In the genomic region with DNA sequence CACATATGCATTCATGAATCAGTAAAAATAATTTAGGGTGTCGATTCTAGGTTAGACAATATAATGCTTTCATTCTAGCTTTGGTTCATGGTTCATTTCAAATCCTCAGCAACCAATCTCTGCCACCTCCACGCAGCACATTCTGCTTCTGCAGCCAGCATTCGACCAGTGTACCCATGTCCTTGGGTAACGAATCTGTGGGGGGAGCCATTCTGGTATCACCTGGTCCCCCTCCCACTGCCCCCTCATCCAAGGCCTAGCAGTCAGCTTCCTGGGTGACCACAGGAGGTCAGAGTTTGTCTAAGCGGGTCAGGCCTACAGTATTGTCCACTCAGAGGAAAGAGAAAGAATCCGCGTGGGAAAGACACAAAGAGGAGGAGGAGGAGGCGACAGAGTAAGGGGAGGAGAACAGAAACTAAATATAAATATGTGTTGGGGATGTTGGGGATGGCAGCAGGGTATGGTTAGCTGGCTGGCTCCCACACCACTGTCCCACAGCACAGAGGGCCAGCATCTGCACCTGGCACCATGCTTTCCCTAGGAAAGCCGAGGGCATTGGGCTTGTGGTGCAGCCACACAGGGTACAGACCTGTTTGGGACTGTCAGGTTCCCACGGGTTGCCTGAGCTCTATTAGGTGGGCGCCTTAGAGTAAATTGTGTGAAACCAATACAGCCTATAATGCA, we compare ENCODE assay signal across 23 cellular contexts. TPM values are rescaled to one million over a fixed set of nuclear protein-coding genes. Genes with fewer than 3 reads are reported as not detected.
DNase-seq lines count a peak whose midpoint lies in the region; ATAC-seq and TF ChIP-seq lines count a peak whose summit lies in the region.
"Had no signal": no experiment of that assay in that cellular context is flagged by ENCODE, and none has a peak within 500 bp of the region (broad histone marks: within the 10 kb centered on the region; RNA-seq: fewer than 3 reads in every experiment).

No MANE protein-coding gene starts in this region.

- ATAC-seq in Right ventricle myocardium inferior (no peak), natural killer cell (no peak), HG03159 (IDR thresholded peaks at IDR 0.05; ENCODE audit: unreplicated experiment) (no peak), HG03175 (IDR thresholded peaks at IDR 0.05; ENCODE audit: unreplicated experiment) (no peak)
- no peak for ATAC-seq in effector memory CD8-positive, alpha-beta T cell (replicated peaks)
- ATAC-seq: activated CD8-positive, alpha-beta T cell treated with anti-CD3 and anti-CD28 coated beads, Interleukin-2, amount 10 ng/mL, durations not matched to agents 7 days and 5 days; stimulated activated naive B cell treated with anti-CD40 and anti-IgM and Interleukin-4, amounts not matched to agents 10 μg/mL and 1 μg/mL and 100 μg/mL, for 72 hours had no signal

- intact Hi-C loops in left ventricle myocardium inferior (cut with micrococcal nuclease) (no loop called here), Right ventricle myocardium inferior (cut with DNase I) (no loop called here), natural killer cell (cut with micrococcal nuclease) (no loop called here)

- H3K9me3 ChIP-seq in left ventricle myocardium inferior (replicated peaks) = no peaks in the 10 kb centered on the region
- H3K9me3 ChIP-seq: esophagus muscularis mucosa, neutrophil, thyroid gland had no signal

- peaks cover 41% of the 10 kb centered on the region for H3K27me3 ChIP-seq in left ventricle myocardium inferior (ENCODE audit: low read depth)
- H3K27me3 ChIP-seq: thyroid gland had no signal

- no peaks in the 10 kb centered on the region for H3K36me3 Mint-ChIP-seq in effector memory CD8-positive, alpha-beta T cell (ENCODE audit: insufficient read depth)
- H3K36me3 Mint-ChIP-seq in natural killer cell = no peaks in the 10 kb centered on the region
- H3K36me3 Mint-ChIP-seq: stimulated activated naive B cell treated with anti-CD40 and anti-IgM and Interleukin-4, amounts not matched to agents 10 μg/mL and 1 μg/mL and 100 μg/mL, for 72 hours had no signal

- H3K9me3 Mint-ChIP-seq in effector memory CD8-positive, alpha-beta T cell = no peaks in the 10 kb centered on the region
- H3K9me3 Mint-ChIP-seq in natural killer cell = no peaks in the 10 kb centered on the region
- H3K9me3 Mint-ChIP-seq: stimulated activated naive B cell treated with anti-CD40 and anti-IgM and Interleukin-4, amounts not matched to agents 10 μg/mL and 1 μg/mL and 100 μg/mL, for 72 hours had no signal

- DNase-seq in left ventricle myocardium inferior (peak; percentile 9), Right ventricle myocardium inferior (ENCODE audit: missing footprints) (no peak), natural killer cell (no peak), hypothalamus (lab: John Stamatoyannopoulos, UW) (no peak), COLO829 (ENCODE audit: low spot score) (no peak)
- DNase-seq in effector memory CD8-positive, alpha-beta T cell = no peak
- DNase-seq: activated CD4-positive, CD25-positive, alpha-beta regulatory T cell; activated CD8-positive, alpha-beta T cell treated with anti-CD3 and anti-CD28 coated beads, Interleukin-2, amount 10 ng/mL, durations not matched to agents 7 days and 5 days; IMR-90; NCI-H1694; NCI-H226; NK-92 treated with Interleukin-12 subunit alpha and Interleukin-12 subunit beta, amount 100 ng/mL, for 24 hours; stimulated activated CD4-positive, alpha-beta T cell treated with anti-CD3 and anti-CD28 coated beads, Interleukin-15, amount 100 ng/mL, for 24 hours; stimulated activated naive B cell treated with anti-CD40 and anti-IgM and Interleukin-4, amounts not matched to agents 10 μg/mL and 1 μg/mL and 100 μg/mL, for 72 hours had no signal

- peak overlapping the region; percentile 56 to 58 for H3K4me3 Mint-ChIP-seq in effector memory CD8-positive, alpha-beta T cell
- H3K4me3 Mint-ChIP-seq in natural killer cell = peak overlapping the region; percentile 68
- H3K4me3 Mint-ChIP-seq: activated CD8-positive, alpha-beta T cell treated with anti-CD3 and anti-CD28 coated beads, Interleukin-2, amount 10 ng/mL, durations not matched to agents 7 days and 5 days had no signal

- peak overlapping the region in 1 of 2 donors; percentile 49 for H3K27ac Mint-ChIP-seq in effector memory CD8-positive, alpha-beta T cell
- H3K27ac Mint-ChIP-seq in natural killer cell = no peak overlapping the region
- H3K27ac Mint-ChIP-seq: activated CD8-positive, alpha-beta T cell treated with anti-CD3 and anti-CD28 coated beads, Interleukin-2, amount 10 ng/mL, durations not matched to agents 7 days and 5 days; stimulated activated naive B cell treated with anti-CD40 and anti-IgM and Interleukin-4, amounts not matched to agents 10 μg/mL and 1 μg/mL and 100 μg/mL, for 72 hours had no signal

- peaks cover 8 to 30% of the 10 kb centered on the region in 2 donors for H3K27me3 Mint-ChIP-seq in effector memory CD8-positive, alpha-beta T cell
- peaks cover 10 to 23% of the 10 kb centered on the region in 2 donors for H3K27me3 Mint-ChIP-seq in natural killer cell (ENCODE audit: low read depth in 2 of 2)

- peak overlapping the region; percentile 72 for H3K27ac ChIP-seq in left ventricle myocardium inferior (replicated peaks)
- H3K27ac ChIP-seq: esophagus muscularis mucosa, neutrophil had no signal

- H3K4me3 ChIP-seq in left ventricle myocardium inferior = no peak overlapping the region
- H3K4me3 ChIP-seq: esophagus muscularis mucosa, thyroid gland had no signal

- no peaks in the 10 kb centered on the region for H3K36me3 ChIP-seq in left ventricle myocardium inferior
- H3K36me3 ChIP-seq: esophagus muscularis mucosa, neutrophil, thyroid gland had no signal

- H3K4me1 ChIP-seq in left ventricle myocardium inferior = peaks cover 40% of the 10 kb centered on the region

- H3K4me1 Mint-ChIP-seq in effector memory CD8-positive, alpha-beta T cell (ENCODE audit: low read depth in 2 of 2) = peaks cover 10 to 16% of the 10 kb centered on the region in 2 donors
- peaks cover 6 to 17% of the 10 kb centered on the region in 2 donors for H3K4me1 Mint-ChIP-seq in natural killer cell

- TF ChIP-seq CTCF in left ventricle myocardium inferior (IDR thresholded peaks at IDR 0.05; ENCODE audit: borderline replicate concordance) (no peak), natural killer cell (IDR thresholded peaks at IDR 0.05) (no peak)

RNA-seq across cellular contexts. Expression of a gene that starts 12.1 kb away (rescaled TPM):
- 8.2 TPM for total RNA-seq in left ventricle myocardium inferior
- 10.1 TPM for total RNA-seq in Right ventricle myocardium inferior
- 10 to 100 TPM in 1 of 3 donors, 1 to 10 TPM in 2; 7.6 to 10.9 (median 7.9) TPM for total RNA-seq in natural killer cell
- total RNA-seq: glomerular endothelial cell, IMR-90, lung microvascular endothelial cell had no signal

RNA-seq across cellular contexts. Expression of a gene that starts 32.0 kb away (rescaled TPM):
- total RNA-seq in left ventricle myocardium inferior (not detected), Right ventricle myocardium inferior (0.92 TPM), natural killer cell (not detected)
- total RNA-seq: esophagus muscularis mucosa, IMR-90, lung microvascular endothelial cell, RPMI7951 had no signal

RNA-seq across cellular contexts. Expression of a gene that starts 56.8 kb away (rescaled TPM):
- total RNA-seq in left ventricle myocardium inferior = 8.5 TPM
- total RNA-seq in Right ventricle myocardium inferior = 8.2 TPM
- total RNA-seq in natural killer cell = 100 to 1,000 TPM; 345 to 440 (median 432) TPM
- total RNA-seq: renal cortical epithelial cell had no signal

Comparison
In these comparisons a context has a peak if more than half of its experiments do, and no peak if none do; other contexts are left out.
1. RNA of a gene that starts 56.8 kb away (total RNA-seq): 345 to 440 TPM in natural killer cell; 8.5 TPM in left ventricle myocardium inferior (single experiment) and 8.2 TPM in Right ventricle myocardium inferior (single experiment); every median in the first group is over 10 times any median in the second.